Comparison of ENCODE assay signal across 22 cellular contexts in genomic region chr20:50029083-50029696, GRCh38. TPM values are rescaled to one million over a fixed set of nuclear protein-coding genes. Genes with fewer than 3 reads are reported as not detected.
DNase-seq lines count a peak whose midpoint lies in the region; ATAC-seq, FAIRE-seq and TF ChIP-seq lines count a peak whose summit lies in the region.
"Had no signal": no experiment of that assay in that cellular context is flagged by ENCODE, and none has a peak within 500 bp of the region (broad histone marks: within the 10 kb centered on the region; RNA-seq: fewer than 3 reads in every experiment).

No MANE protein-coding gene starts in this region.

- H3K4me3 ChIP-seq in AG04450 (ENCODE audit: low read depth, low read length) (no peak overlapping the region), PC-9 (no peak overlapping the region), endothelial cell of umbilical vein (replicated peaks in 1 of 3; ENCODE audit: insufficient read depth in 1 of 3, low read depth in 1 of 3, low read length in 3 of 3) (no peak overlapping the region), sigmoid colon (no peak overlapping the region)
- H3K4me3 ChIP-seq: cardiac muscle cell, esophagus muscularis mucosa, left lung, right atrium auricular region had no signal

- H3K9me2 ChIP-seq in PC-9 (ENCODE audit: insufficient read depth), result no peaks in the 10 kb centered on the region

- BruUV-seq in PC-9 (replicated peaks; lab: Mats Ljungman, UMichigan), result no TSS peak
- no TSS peak for BruUV-seq in endothelial cell of umbilical vein (replicated peaks; lab: Mats Ljungman, UMichigan)

- H3K79me2 ChIP-seq in PC-9 (ENCODE audit: low read depth), result no peaks in the 10 kb centered on the region
- no peaks in the 10 kb centered on the region for H3K79me2 ChIP-seq in endothelial cell of umbilical vein (ENCODE audit: control insufficient read depth, insufficient read depth, low read length)

- no peaks in the 10 kb centered on the region for H4K20me1 ChIP-seq in PC-9 (ENCODE audit: insufficient read depth)
- H4K20me1 ChIP-seq in endothelial cell of umbilical vein (replicated peaks; ENCODE audit: control insufficient read depth, extremely low read depth, insufficient read depth, low read length), result no peaks in the 10 kb centered on the region

- H3F3A ChIP-seq in PC-9 (ENCODE audit: insufficient read depth, low read depth), result peaks cover 41% of the 10 kb centered on the region

- FAIRE-seq in endothelial cell of umbilical vein (lab: Jason Lieb, UNC), result no peak
- FAIRE-seq: GM12892 had no signal

- H3K9ac ChIP-seq in endothelial cell of umbilical vein (replicated peaks; ENCODE audit: extremely low read depth, insufficient read depth, low read length), result peak overlapping the region; percentile 54

- DNase-seq in AG04450 (ENCODE audit: low read depth, low spot score) (no peak), PC-9 (no peak), endothelial cell of umbilical vein (ENCODE audit: low read depth, low spot score) (no peak), osteocyte (ENCODE audit: extremely low spot score, unreplicated experiment) (no peak), NCI-H774 (lab: John Stamatoyannopoulos, UW) (no peak), GDM1 (lab: John Stamatoyannopoulos, UW) (no peak), sigmoid colon (no peak)
- DNase-seq: activated CD4-positive, alpha-beta T cell treated with anti-CD3 and anti-CD28 coated beads for 1 hour; activated naive CD8-positive, alpha-beta T cell treated with anti-CD3 and anti-CD28 coated beads, Interleukin-2, amount 10 ng/mL, durations not matched to agents 7 days and 5 days; CD4-positive, alpha-beta T cell; DMS53; NCI-H2029 treated with DMSO at 0.1 percent for 48 hours; NCI-H446 treated with DMSO at 0.1 percent for 48 hours; stimulated activated naive CD8-positive, alpha-beta T cell treated with anti-CD3 and anti-CD28 coated beads, Interleukin-15, Interleukin-2, amounts not matched to agents 100 U/mL and 50 U/mL, for 24 hours had no signal

- H3K27me3 Mint-ChIP-seq in osteocyte (ENCODE audit: unreplicated experiment), result no peaks in the 10 kb centered on the region
- H3K27me3 Mint-ChIP-seq in stimulated activated memory B cell treated with anti-CD40 and anti-IgM and Interleukin-4, amounts not matched to agents 10 μg/mL and 1 μg/mL and 100 μg/mL, for 72 hours, result peaks cover 29% of the 10 kb centered on the region
- H3K27me3 Mint-ChIP-seq: activated T-helper 17 cell treated with anti-CD3 and anti-CD28 coated beads, Interleukin-2, amount 50 U/mL, for 72 hours; CD4-positive, alpha-beta T cell had no signal

- H3K4me1 ChIP-seq in PC-9 (replicated peaks; ENCODE audit: insufficient read depth), result peaks cover 46% of the 10 kb centered on the region
- peaks cover 50% of the 10 kb centered on the region for H3K4me1 ChIP-seq in endothelial cell of umbilical vein (ENCODE audit: control insufficient read depth, extremely low read depth, insufficient read depth, low read length)
- H3K4me1 ChIP-seq in sigmoid colon, result peaks cover 0 to 65% (median 56%) of the 10 kb centered on the region in 4 donors

- H3K27me3 ChIP-seq in AG04450 (ENCODE audit: control insufficient read depth, insufficient read depth, low read length) (no peaks in the 10 kb centered on the region), PC-9 (ENCODE audit: insufficient read depth, low read depth) (no peaks in the 10 kb centered on the region), endothelial cell of umbilical vein (ENCODE audit: control insufficient read depth in 2 of 2, insufficient read depth in 2 of 2, low read length in 2 of 2) (no peaks in the 10 kb centered on the region), sigmoid colon (no peaks in the 10 kb centered on the region)
- H3K27me3 ChIP-seq: cardiac muscle cell, esophagus muscularis mucosa, left lung, right atrium auricular region had no signal

- H3K9me3 Mint-ChIP-seq in osteocyte (ENCODE audit: unreplicated experiment), result no peaks in the 10 kb centered on the region
- H3K9me3 Mint-ChIP-seq in stimulated activated memory B cell treated with anti-CD40 and anti-IgM and Interleukin-4, amounts not matched to agents 10 μg/mL and 1 μg/mL and 100 μg/mL, for 72 hours, result no peaks in the 10 kb centered on the region
- H3K9me3 Mint-ChIP-seq: activated naive CD8-positive, alpha-beta T cell treated with anti-CD3 and anti-CD28 coated beads, Interleukin-2, amount 10 ng/mL, durations not matched to agents 7 days and 5 days; activated T-helper 17 cell treated with anti-CD3 and anti-CD28 coated beads, Interleukin-2, amount 50 U/mL, for 72 hours; CD4-positive, alpha-beta T cell had no signal

- H3K27ac Mint-ChIP-seq in osteocyte (ENCODE audit: unreplicated experiment), result peak overlapping the region; percentile 90
- no peak overlapping the region for H3K27ac Mint-ChIP-seq in stimulated activated memory B cell treated with anti-CD40 and anti-IgM and Interleukin-4, amounts not matched to agents 10 μg/mL and 1 μg/mL and 100 μg/mL, for 72 hours
- H3K27ac Mint-ChIP-seq: activated naive CD8-positive, alpha-beta T cell treated with anti-CD3 and anti-CD28 coated beads, Interleukin-2, amount 10 ng/mL, durations not matched to agents 7 days and 5 days; activated T-helper 17 cell treated with anti-CD3 and anti-CD28 coated beads, Interleukin-2, amount 50 U/mL, for 72 hours; CD4-positive, alpha-beta T cell had no signal

- TF ChIP-seq EP300 in sigmoid colon (IDR thresholded peaks at IDR 0.05), result no peak

- H3K4me1 Mint-ChIP-seq in osteocyte (ENCODE audit: unreplicated experiment), result peaks cover 72% of the 10 kb centered on the region
- H3K4me1 Mint-ChIP-seq in stimulated activated memory B cell treated with anti-CD40 and anti-IgM and Interleukin-4, amounts not matched to agents 10 μg/mL and 1 μg/mL and 100 μg/mL, for 72 hours, result no peaks in the 10 kb centered on the region
- H3K4me1 Mint-ChIP-seq: activated naive CD8-positive, alpha-beta T cell treated with anti-CD3 and anti-CD28 coated beads, Interleukin-2, amount 10 ng/mL, durations not matched to agents 7 days and 5 days; activated T-helper 17 cell treated with anti-CD3 and anti-CD28 coated beads, Interleukin-2, amount 50 U/mL, for 72 hours had no signal

- TF ChIP-seq CTCF in AG04450 (IDR thresholded peaks at IDR 0.05; ENCODE audit: low read depth, low read length) (no peak), PC-9 (conservative IDR thresholded peaks at IDR 0.05) (no peak), endothelial cell of umbilical vein (IDR thresholded peaks at IDR 0.05; ENCODE audit: extremely low read depth in 1 of 2, insufficient read depth in 1 of 2, low read depth in 1 of 2, low read length in 2 of 2) (no peak), osteocyte (IDR thresholded peaks at IDR 0.05) (no peak), sigmoid colon (IDR thresholded peaks at IDR 0.05) (no peak)

- WGBS in sigmoid colon, 2 donors, result 87 to 93% methylated on average over 15 of the region's 15 CpGs

- no peak overlapping the region for H2AFZ ChIP-seq in PC-9
- no peak overlapping the region for H2AFZ ChIP-seq in endothelial cell of umbilical vein (ENCODE audit: low read depth, low read length)

- H3K4me3 Mint-ChIP-seq in osteocyte (ENCODE audit: unreplicated experiment), result no peak overlapping the region
- no peak overlapping the region for H3K4me3 Mint-ChIP-seq in stimulated activated memory B cell treated with anti-CD40 and anti-IgM and Interleukin-4, amounts not matched to agents 10 μg/mL and 1 μg/mL and 100 μg/mL, for 72 hours
- H3K4me3 Mint-ChIP-seq: activated naive CD8-positive, alpha-beta T cell treated with anti-CD3 and anti-CD28 coated beads, Interleukin-2, amount 10 ng/mL, durations not matched to agents 7 days and 5 days; activated T-helper 17 cell treated with anti-CD3 and anti-CD28 coated beads, Interleukin-2, amount 50 U/mL, for 72 hours; CD4-positive, alpha-beta T cell had no signal

- dilution Hi-C loops in endothelial cell of umbilical vein (cut with MboI; ENCODE audit: extremely low pct_ligation_motif_present, low sequenced_read_pairs), result no loop called here

- POLR2A ChIA-PET in AG04450 (lab: Yijun Ruan, JAX) (no interaction called here), PC-9 (lab: Charles Lee; ENCODE audit: unreplicated experiment) (no interaction called here), endothelial cell of umbilical vein (lab: Charles Lee) (no interaction called here)

- H3K36me3 ChIP-seq in PC-9 (ENCODE audit: low read depth) (no peaks in the 10 kb centered on the region), endothelial cell of umbilical vein (ENCODE audit: control insufficient read depth in 2 of 2, extremely low read depth in 1 of 2, insufficient read depth in 2 of 2, low read length in 2 of 2) (no peaks in the 10 kb centered on the region), sigmoid colon (no peaks in the 10 kb centered on the region)
- H3K36me3 ChIP-seq: cardiac muscle cell, esophagus muscularis mucosa, left lung, right atrium auricular region had no signal

- peaks cover 12% of the 10 kb centered on the region for H3K9me3 ChIP-seq in AG04450 (ENCODE audit: control insufficient read depth, insufficient read depth, low read length)
- no peaks in the 10 kb centered on the region for H3K9me3 ChIP-seq in PC-9 (ENCODE audit: insufficient read depth, low read depth)
- no peaks in the 10 kb centered on the region for H3K9me3 ChIP-seq in endothelial cell of umbilical vein (replicated peaks; ENCODE audit: control insufficient read depth, insufficient read depth, low read length)
- no peaks in the 10 kb centered on the region for H3K9me3 ChIP-seq in sigmoid colon
- H3K9me3 ChIP-seq: esophagus muscularis mucosa, left lung, right atrium auricular region had no signal

- no peaks in the 10 kb centered on the region for H3K9me1 ChIP-seq in endothelial cell of umbilical vein (replicated peaks; ENCODE audit: control insufficient read depth, extremely low read depth, insufficient read depth, low read length)

- intact Hi-C loops in PC-9 (cut with micrococcal nuclease; ENCODE audit: unreplicated experiment), result no loop called here
- intact Hi-C loops in endothelial cell of umbilical vein (cut with micrococcal nuclease), result no loop called here
- intact Hi-C loops in sigmoid colon (cut with DNase I), result no loop called here

- TF ChIP-seq POLR2A in endothelial cell of umbilical vein (IDR thresholded peaks at IDR 0.05; ENCODE audit: low read depth, low read length) (no peak), sigmoid colon (IDR thresholded peaks at IDR 0.05) (no peak)

- peak overlapping the region; percentile 47 for H3K4me2 ChIP-seq in PC-9
- H3K4me2 ChIP-seq in endothelial cell of umbilical vein (ENCODE audit: insufficient read depth, low read length), result no peak overlapping the region

- no peaks in the 10 kb centered on the region for H3K36me3 Mint-ChIP-seq in osteocyte (ENCODE audit: unreplicated experiment)
- H3K36me3 Mint-ChIP-seq in stimulated activated memory B cell treated with anti-CD40 and anti-IgM and Interleukin-4, amounts not matched to agents 10 μg/mL and 1 μg/mL and 100 μg/mL, for 72 hours, result no peaks in the 10 kb centered on the region
- H3K36me3 Mint-ChIP-seq: activated naive CD8-positive, alpha-beta T cell treated with anti-CD3 and anti-CD28 coated beads, Interleukin-2, amount 10 ng/mL, durations not matched to agents 7 days and 5 days had no signal

- H3K27ac ChIP-seq in AG04450 (ENCODE audit: low read depth, low read length) (peak overlapping the region; percentile 75), PC-9 (peak overlapping the region; percentile 75), endothelial cell of umbilical vein (ENCODE audit: insufficient read depth, low read depth, low read length) (peak overlapping the region; percentile 99), sigmoid colon (peak overlapping the region in 2 of 4 donors; percentile 55 to 71)
- H3K27ac ChIP-seq: cardiac muscle cell had no signal

- no peak for ATAC-seq in stimulated activated memory B cell treated with anti-CD40 and anti-IgM and Interleukin-4, amounts not matched to agents 10 μg/mL and 1 μg/mL and 100 μg/mL, for 72 hours
- ATAC-seq: activated T-helper 17 cell treated with anti-CD3 and anti-CD28 coated beads, Interleukin-2, amount 50 U/mL, for 72 hours; stimulated activated naive CD8-positive, alpha-beta T cell treated with anti-CD3 and anti-CD28 coated beads, Interleukin-15, Interleukin-2, amounts not matched to agents 100 U/mL and 50 U/mL, for 24 hours had no signal

- CTCF ChIA-PET in AG04450 (lab: Charles Lee) (interaction anchor here (1.0 kb wide), 1 partner anchor 50 kb away, joined by 3 read pairs; no protein-coding TSS in a partner anchor), PC-9 (lab: Charles Lee) (no interaction called here), endothelial cell of umbilical vein (lab: Charles Lee) (interaction anchor here (1.3 to 2.1 kb wide), 2 partner anchors 29 to 50 kb away, joined by 3 to 7 read pairs; no protein-coding TSS in a partner anchor)

RNA-seq across cellular contexts. Expression of gene SNAI1, which starts 46.4 kb away (rescaled TPM):
- polyA plus RNA-seq in AG04450 (2011; rRNA removed) (2.3 and 3.5 TPM in 2 replicates), endothelial cell of umbilical vein (10.8 and 11.5 TPM in 2 replicates), sigmoid colon (1 to 10 TPM in 1 of 3 donors, under 1 TPM in 2; 0.60 to 2.9 (median 0.69) TPM)
- polyA minus RNA-seq in AG04450 (2011; rRNA and poly(A)+ RNA removed), result 1.7 and 3.2 TPM in 2 replicates
- total RNA-seq in PC-9 (2021) (2.2 and 3.6 TPM in 2 replicates), endothelial cell of umbilical vein (13.4 and 14.5 TPM in 2 replicates), osteocyte (13.0 and 13.4 TPM in 2 replicates), sigmoid colon (1 to 10 TPM; 1.1 to 2.6 (median 1.8) TPM)
- polyA plus RNA-seq in endothelial cell of umbilical vein (2011; cell fraction: cytosol; rRNA removed), result 7.7 and 9.9 TPM in 2 replicates
- 12.2 and 20.4 TPM in 2 replicates for polyA plus RNA-seq in endothelial cell of umbilical vein (2011; cell fraction: nucleus; rRNA removed)
- 18.2 and 24.7 TPM in 2 replicates for polyA plus RNA-seq in endothelial cell of umbilical vein (2012)
- 3.4 and 6.5 TPM in 2 replicates for polyA minus RNA-seq in endothelial cell of umbilical vein
- 7.0 TPM for polyA minus RNA-seq in endothelial cell of umbilical vein (2011; cell fraction: cytosol; rRNA and poly(A)+ RNA removed)
- polyA minus RNA-seq in endothelial cell of umbilical vein (2011; cell fraction: nucleus; rRNA and poly(A)+ RNA removed), result 8.3 and 18.7 TPM in 2 replicates
- total RNA-seq: occipital lobe had no signal
